ENCODE assay signal across 16 cellular contexts in the genomic region with DNA sequence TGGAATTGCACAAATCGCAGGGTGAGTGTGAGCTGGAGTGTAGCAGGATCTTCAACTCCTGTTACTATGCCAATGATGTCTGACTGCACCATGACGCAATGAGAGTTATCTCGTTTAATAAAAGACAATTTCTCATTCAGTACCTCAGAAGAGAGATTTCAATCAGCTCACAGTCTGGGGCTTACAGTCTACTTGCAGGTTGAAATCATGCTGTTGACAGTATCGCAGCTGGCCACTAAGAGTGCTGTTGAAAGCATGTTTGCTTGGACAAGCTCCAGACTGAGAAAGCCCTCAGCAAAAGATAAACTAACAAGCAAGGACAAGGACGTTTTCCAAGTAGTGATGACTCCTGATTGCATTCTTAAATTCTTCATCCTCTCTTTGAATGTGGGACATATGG.
DNase-seq lines count a peak whose midpoint lies in the region; ATAC-seq, FAIRE-seq and TF ChIP-seq lines count a peak whose summit lies in the region.
"Had no signal": no experiment of that assay in that cellular context is flagged by ENCODE, and none has a peak within 500 bp of the region (broad histone marks: within the 10 kb centered on the region; RNA-seq: fewer than 3 reads in every experiment).

No MANE protein-coding gene starts in this region.

- ATAC-seq in activated T-helper 17 cell treated with anti-CD3 and anti-CD28 coated beads, Interleukin-2, amount 50 U/mL, for 72 hours (replicated peaks) = no peak
- no peak for ATAC-seq in GM19351 (IDR thresholded peaks at IDR 0.05; ENCODE audit: unreplicated experiment)
- no peak for ATAC-seq in GM19324 (IDR thresholded peaks at IDR 0.05; ENCODE audit: low FRiP score, unreplicated experiment)
- ATAC-seq: esophagus mucosa; HCT116; Panc1; stimulated activated naive B cell treated with anti-CD40 and anti-IgM and Interleukin-4, amounts not matched to agents 10 μg/mL and 1 μg/mL and 100 μg/mL, for 72 hours had no signal

- H3K27me3 ChIP-seq in Loucy (ENCODE audit: insufficient read depth, low read length, poor library complexity, severe bottlenecking) = no peaks in the 10 kb centered on the region

- no peak overlapping the region for H2AFZ ChIP-seq in Loucy (ENCODE audit: low read length)

- no peaks in the 10 kb centered on the region for H3K27me3 Mint-ChIP-seq in activated T-helper 17 cell treated with anti-CD3 and anti-CD28 coated beads, Interleukin-2, amount 50 U/mL, for 72 hours
- H3K27me3 Mint-ChIP-seq: activated CD4-positive, alpha-beta T cell treated with anti-CD3 and anti-CD28 coated beads, Interleukin-2, amount 10 ng/mL, durations not matched to agents 24 days and 14 days; CD8-positive, alpha-beta memory T cell; stimulated activated naive B cell treated with anti-CD40 and anti-IgM and Interleukin-4, amounts not matched to agents 10 μg/mL and 1 μg/mL and 100 μg/mL, for 72 hours had no signal

- no peaks in the 10 kb centered on the region for H3K4me1 Mint-ChIP-seq in activated T-helper 17 cell treated with anti-CD3 and anti-CD28 coated beads, Interleukin-2, amount 50 U/mL, for 72 hours
- H3K4me1 Mint-ChIP-seq: activated CD4-positive, alpha-beta T cell treated with anti-CD3 and anti-CD28 coated beads, Interleukin-2, amount 10 ng/mL, durations not matched to agents 24 days and 14 days; CD8-positive, alpha-beta memory T cell; stimulated activated naive B cell treated with anti-CD40 and anti-IgM and Interleukin-4, amounts not matched to agents 10 μg/mL and 1 μg/mL and 100 μg/mL, for 72 hours had no signal

- H4K20me1 ChIP-seq in Loucy (ENCODE audit: insufficient read depth, low read length, poor library complexity, severe bottlenecking) = no peaks in the 10 kb centered on the region

- no peaks in the 10 kb centered on the region for H3K36me3 ChIP-seq in Loucy (ENCODE audit: insufficient read depth, low read length)
- no peaks in the 10 kb centered on the region for H3K36me3 ChIP-seq in kidney (ENCODE audit: control insufficient read depth in 1 of 2, insufficient read depth in 2 of 2, low read length in 2 of 2)

- no peaks in the 10 kb centered on the region for H3K36me3 Mint-ChIP-seq in activated T-helper 17 cell treated with anti-CD3 and anti-CD28 coated beads, Interleukin-2, amount 50 U/mL, for 72 hours (ENCODE audit: low read depth)
- H3K36me3 Mint-ChIP-seq: CD8-positive, alpha-beta memory T cell; stimulated activated naive B cell treated with anti-CD40 and anti-IgM and Interleukin-4, amounts not matched to agents 10 μg/mL and 1 μg/mL and 100 μg/mL, for 72 hours had no signal

- H3K4me1 ChIP-seq in Loucy (ENCODE audit: insufficient read depth, low read length, poor library complexity, severe bottlenecking) (no peaks in the 10 kb centered on the region), kidney (ENCODE audit: control insufficient read depth in 1 of 2, insufficient read depth in 1 of 2, low read depth in 1 of 2, low read length in 2 of 2) (no peaks in the 10 kb centered on the region)

- in situ Hi-C loops in SK-MEL-5 (cut with HindIII; ENCODE audit: low pct_unique_long_range_greater_than_20kb, low sequenced_read_pairs) = no loop called here

- H3K4me3 ChIP-seq in Loucy (ENCODE audit: low read length, poor library complexity, severe bottlenecking) = no peak overlapping the region
- H3K4me3 ChIP-seq in kidney (ENCODE audit: low read length in 2 of 2) = no peak overlapping the region
- H3K4me3 ChIP-seq: lung had no signal

- DNase-seq in D341Med (ENCODE audit: low spot score) (peak; percentile 55), SK-MEL-5 (ENCODE audit: low read depth, low spot score) (peak; percentile 16), kidney (no peak), SIG-M5 treated with dmso at 0.1 percent for 504 hours (lab: John Stamatoyannopoulos, UW; ENCODE audit: unreplicated experiment) (no peak)
- DNase-seq: activated CD4-positive, alpha-beta T cell treated with anti-CD3 and anti-CD28 coated beads, Interleukin-2, amount 10 ng/mL, durations not matched to agents 24 days and 14 days; CD8-positive, alpha-beta memory T cell; small intestine; stimulated activated naive B cell treated with anti-CD40 and anti-IgM and Interleukin-4, amounts not matched to agents 10 μg/mL and 1 μg/mL and 100 μg/mL, for 72 hours had no signal

- intact Hi-C loops in kidney (cut with DNase I) = no loop called here

- H3K9me3 ChIP-seq in Loucy (ENCODE audit: insufficient read depth, low read depth, low read length) (no peaks in the 10 kb centered on the region), kidney (ENCODE audit: control insufficient read depth in 1 of 2, low read length in 2 of 2) (no peaks in the 10 kb centered on the region)

- peaks cover 13% of the 10 kb centered on the region for H3K9me3 Mint-ChIP-seq in activated T-helper 17 cell treated with anti-CD3 and anti-CD28 coated beads, Interleukin-2, amount 50 U/mL, for 72 hours
- H3K9me3 Mint-ChIP-seq: activated CD4-positive, alpha-beta T cell treated with anti-CD3 and anti-CD28 coated beads, Interleukin-2, amount 10 ng/mL, durations not matched to agents 24 days and 14 days; stimulated activated naive B cell treated with anti-CD40 and anti-IgM and Interleukin-4, amounts not matched to agents 10 μg/mL and 1 μg/mL and 100 μg/mL, for 72 hours had no signal

- FAIRE-seq in kidney (lab: Jason Lieb, UNC) = no peak
- FAIRE-seq: small intestine had no signal

- no peaks in the 10 kb centered on the region for H3K9me2 ChIP-seq in Loucy (replicated peaks; ENCODE audit: low read depth, low read length)

- H3K9ac ChIP-seq in Loucy (ENCODE audit: low read depth, low read length, poor library complexity, severe bottlenecking) (no peak overlapping the region), kidney (ENCODE audit: low read length in 2 of 2) (no peak overlapping the region)

- TF ChIP-seq CTCF in Loucy (conservative IDR thresholded peaks at IDR 0.05; ENCODE audit: low read length) (peak; percentile 33; the same call in 1 of the 2 replicates), kidney (IDR thresholded peaks at IDR 0.05; ENCODE audit: borderline replicate concordance, extremely low read depth, insufficient read depth) (peak; percentile 23)

- no peak overlapping the region for H3K27ac Mint-ChIP-seq in activated T-helper 17 cell treated with anti-CD3 and anti-CD28 coated beads, Interleukin-2, amount 50 U/mL, for 72 hours
- H3K27ac Mint-ChIP-seq: activated CD4-positive, alpha-beta T cell treated with anti-CD3 and anti-CD28 coated beads, Interleukin-2, amount 10 ng/mL, durations not matched to agents 24 days and 14 days; stimulated activated naive B cell treated with anti-CD40 and anti-IgM and Interleukin-4, amounts not matched to agents 10 μg/mL and 1 μg/mL and 100 μg/mL, for 72 hours had no signal

- H3K79me2 ChIP-seq in Loucy (ENCODE audit: insufficient read depth, low read length) = no peaks in the 10 kb centered on the region

- no peak overlapping the region for H3K4me2 ChIP-seq in Loucy (ENCODE audit: low read depth, low read length, poor library complexity, severe bottlenecking)

- H3K27ac ChIP-seq in kidney (ENCODE audit: low read depth in 2 of 2, low read length in 2 of 2) = no peak overlapping the region

- no peaks in the 10 kb centered on the region for H3F3A ChIP-seq in Loucy (ENCODE audit: low read depth)

- no peak overlapping the region for H3K4me3 Mint-ChIP-seq in activated T-helper 17 cell treated with anti-CD3 and anti-CD28 coated beads, Interleukin-2, amount 50 U/mL, for 72 hours
- H3K4me3 Mint-ChIP-seq: activated CD4-positive, alpha-beta T cell treated with anti-CD3 and anti-CD28 coated beads, Interleukin-2, amount 10 ng/mL, durations not matched to agents 24 days and 14 days; CD8-positive, alpha-beta memory T cell; stimulated activated naive B cell treated with anti-CD40 and anti-IgM and Interleukin-4, amounts not matched to agents 10 μg/mL and 1 μg/mL and 100 μg/mL, for 72 hours had no signal

Comparison
In these comparisons a context has a peak if more than half of its experiments do, and no peak if none do; other contexts are left out.
1. DNase-seq: peak in D341Med (single experiment) and SK-MEL-5 (single experiment); none in kidney (single experiment) and SIG-M5 treated with dmso at 0.1 percent for 504 hours (single experiment).